ENCODE assay signal across 8 cellular contexts in genomic region chr16:30948087-30948955, GRCh38. TPM values are rescaled to one million over a fixed set of nuclear protein-coding genes. Genes with fewer than 3 reads are reported as not detected.
A peak's percentile ranks its signal among the peaks of the same experiment; 100 is the strongest.
DNase-seq lines count a peak whose midpoint lies in the region; ATAC-seq lines count a peak whose summit lies in the region.

No MANE protein-coding gene starts in this region.

- peak overlapping the region; percentile 91 for H3K27ac Mint-ChIP-seq in stimulated activated effector memory CD8-positive, alpha-beta T cell treated with anti-CD3 and anti-CD28 coated beads, Interleukin-12 subunit alpha, Interleukin-12 subunit beta, amount 100 ng/mL, for 72 hours

- H3K4me1 Mint-ChIP-seq in stimulated activated effector memory CD8-positive, alpha-beta T cell treated with anti-CD3 and anti-CD28 coated beads, Interleukin-12 subunit alpha, Interleukin-12 subunit beta, amount 100 ng/mL, for 72 hours = peaks cover 17% of the 10 kb centered on the region

- H3K9me3 Mint-ChIP-seq in stimulated activated effector memory CD8-positive, alpha-beta T cell treated with anti-CD3 and anti-CD28 coated beads, Interleukin-12 subunit alpha, Interleukin-12 subunit beta, amount 100 ng/mL, for 72 hours = no peaks in the 10 kb centered on the region

- DNase-seq in activated CD4-positive, alpha-beta T cell treated with anti-CD3 and anti-CD28 coated beads for 48 hours = peak; percentile 25
- DNase-seq in activated CD4-positive, alpha-beta T cell treated with anti-CD3 and anti-CD28 coated beads, Interleukin-2, amount 50 U/mL, for 4 hours = no peak
- DNase-seq in SHP77 (lab: John Stamatoyannopoulos, UW) (peak; percentile 58 to 74), dermis microvascular lymphatic vessel endothelial cell (ENCODE audit: low read depth in 2 of 2) (peak; percentile 94 to 97), left kidney (ENCODE audit: low read depth, low spot score) (peak; percentile 100), NCI-H2107 treated with DMSO at 0.1 percent for 48 hours (lab: John Stamatoyannopoulos, UW; ENCODE audit: unreplicated experiment) (no peak)
- no peak for DNase-seq in stimulated activated effector memory CD8-positive, alpha-beta T cell treated with anti-CD3 and anti-CD28 coated beads, Interleukin-12 subunit alpha, Interleukin-12 subunit beta, amount 100 ng/mL, for 72 hours (ENCODE audit: low spot score in 2 of 2)

- peak overlapping the region; percentile 89 for H3K4me3 Mint-ChIP-seq in stimulated activated effector memory CD8-positive, alpha-beta T cell treated with anti-CD3 and anti-CD28 coated beads, Interleukin-12 subunit alpha, Interleukin-12 subunit beta, amount 100 ng/mL, for 72 hours

- ATAC-seq in HG03342 (IDR thresholded peaks at IDR 0.05; ENCODE audit: unreplicated experiment) = peak; percentile 14
- ATAC-seq in stimulated activated effector memory CD8-positive, alpha-beta T cell treated with anti-CD3 and anti-CD28 coated beads, Interleukin-12 subunit alpha, Interleukin-12 subunit beta, amount 100 ng/mL, for 72 hours = no peak

- H3K36me3 Mint-ChIP-seq in stimulated activated effector memory CD8-positive, alpha-beta T cell treated with anti-CD3 and anti-CD28 coated beads, Interleukin-12 subunit alpha, Interleukin-12 subunit beta, amount 100 ng/mL, for 72 hours = peaks cover 47% of the 10 kb centered on the region

RNA-seq across cellular contexts. Expression of gene ORAI3, which starts 0.5 kb away (rescaled TPM):
- 23.7 and 33.6 TPM in 2 replicates for total RNA-seq in dermis microvascular lymphatic vessel endothelial cell

RNA-seq across cellular contexts. Expression of gene SETD1A, which starts 9.2 kb away (rescaled TPM):
- 1.7 and 4.2 TPM in 2 replicates for total RNA-seq in dermis microvascular lymphatic vessel endothelial cell

RNA-seq across cellular contexts. Expression of gene FBXL19, which starts 24.9 kb away (rescaled TPM):
- total RNA-seq in dermis microvascular lymphatic vessel endothelial cell = 16.6 and 18.2 TPM in 2 replicates

RNA-seq across cellular contexts. Expression of gene HSD3B7, which starts 36.7 kb away (rescaled TPM):
- 20.8 and 24.7 TPM in 2 replicates for total RNA-seq in dermis microvascular lymphatic vessel endothelial cell

RNA-seq across cellular contexts. Expression of gene CTF1, which starts 51.9 kb away (rescaled TPM):
- 0.13 TPM in 2 replicates for total RNA-seq in dermis microvascular lymphatic vessel endothelial cell

Comparison
In these comparisons a context has a peak if more than half of its experiments do, and no peak if none do; other contexts are left out.
1. DNase-seq: peak in activated CD4-positive, alpha-beta T cell treated with anti-CD3 and anti-CD28 coated beads for 48 hours (single experiment), SHP77 (2 of 2), dermis microvascular lymphatic vessel endothelial cell (2 of 2) and left kidney (single experiment); none in activated CD4-positive, alpha-beta T cell treated with anti-CD3 and anti-CD28 coated beads, Interleukin-2, amount 50 U/mL, for 4 hours (0 of 2), stimulated activated effector memory CD8-positive, alpha-beta T cell treated with anti-CD3 and anti-CD28 coated beads, Interleukin-12 subunit alpha, Interleukin-12 subunit beta, amount 100 ng/mL, for 72 hours (0 of 2) and NCI-H2107 treated with DMSO at 0.1 percent for 48 hours (single experiment).